In the genomic region with DNA sequence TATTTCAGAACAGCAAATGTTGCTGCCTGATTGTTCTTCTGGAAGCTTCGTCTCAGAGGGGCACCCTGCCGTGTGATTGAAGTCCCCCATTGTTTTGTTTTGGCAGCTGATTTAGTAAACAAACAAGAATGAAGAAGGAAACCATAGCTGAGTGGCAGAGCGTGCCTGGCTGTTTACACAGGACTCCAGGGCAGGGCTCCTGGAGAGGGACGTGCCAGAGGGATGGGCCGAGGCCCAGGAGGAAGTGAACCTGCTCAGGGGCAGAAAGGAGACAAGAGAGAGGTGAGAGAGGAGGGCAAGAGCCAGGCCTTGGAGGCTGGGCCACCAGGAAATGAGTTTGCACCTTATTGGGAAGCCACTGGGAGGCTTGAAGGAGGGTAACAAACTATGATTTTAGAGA, we compare ENCODE assay signal across 22 cellular contexts.
DNase-seq lines count a peak whose midpoint lies in the region; ATAC-seq and TF ChIP-seq lines count a peak whose summit lies in the region.
"Had no signal": no experiment of that assay in that cellular context is flagged by ENCODE, and none has a peak within 500 bp of the region (broad histone marks: within the 10 kb centered on the region; RNA-seq: fewer than 3 reads in every experiment).

No MANE protein-coding gene starts in this region.

- H3K27me3 Mint-ChIP-seq in chondrocyte (ENCODE audit: low read depth): peaks cover 5% of the 10 kb centered on the region

- DNase-seq in DMS153 treated with DMSO at 0.1 percent for 48 hours (lab: John Stamatoyannopoulos, UW; ENCODE audit: unreplicated experiment) (peak; percentile 69), HT-29 (ENCODE audit: low spot score) (peak; percentile 27), chondrocyte (ENCODE audit: low spot score) (peak; percentile 59), prostate gland (ENCODE audit: low spot score) (peak; percentile 73), MG63 (no peak), omental fat pad (ENCODE audit: low spot score) (no peak)
- DNase-seq: activated T-cell treated with anti-CD3 and anti-CD28 coated beads for 4 hours; AML-193; Calu3; dermis blood vessel endothelial cell; foreskin fibroblast; GF-D8; Karpas-422; left ventricle myocardium inferior; NCI-H1436 treated with DMSO at 0.1 percent for 48 hours; NCI-H226; stimulated activated CD8-positive, alpha-beta memory T cell treated with anti-CD3 and anti-CD28 coated beads, Interleukin-4, amount 100 ng/mL, for 48 hours had no signal

- no peak overlapping the region for H3K4me3 ChIP-seq in prostate gland
- H3K4me3 ChIP-seq in MG63: no peak overlapping the region
- H3K4me3 ChIP-seq: GM12878, left ventricle myocardium inferior, pancreas, skin epidermis had no signal

- no peaks in the 10 kb centered on the region for H3K4me1 Mint-ChIP-seq in chondrocyte (ENCODE audit: low read depth)
- H3K4me1 Mint-ChIP-seq: activated naive CD4-positive, alpha-beta T cell treated with anti-CD3 and anti-CD28 coated beads, Interleukin-2, amount 50 U/mL, for 24 hours had no signal

- peaks cover 30% of the 10 kb centered on the region for H3K9me3 Mint-ChIP-seq in chondrocyte (ENCODE audit: low read depth)

- TF ChIP-seq CTCF in chondrocyte (IDR thresholded peaks at IDR 0.05) (no peak), prostate gland (IDR thresholded peaks at IDR 0.05) (no peak), omental fat pad (IDR thresholded peaks at IDR 0.05) (no peak)

- H3K4me3 Mint-ChIP-seq in chondrocyte (ENCODE audit: unreplicated experiment): no peak overlapping the region
- H3K4me3 Mint-ChIP-seq: activated naive CD4-positive, alpha-beta T cell treated with anti-CD3 and anti-CD28 coated beads, Interleukin-2, amount 50 U/mL, for 24 hours had no signal

- no peak overlapping the region for H3K27ac Mint-ChIP-seq in chondrocyte (ENCODE audit: unreplicated experiment)
- H3K27ac Mint-ChIP-seq: activated naive CD4-positive, alpha-beta T cell treated with anti-CD3 and anti-CD28 coated beads, Interleukin-2, amount 50 U/mL, for 24 hours had no signal

- peaks cover 3% of the 10 kb centered on the region for H3K36me3 Mint-ChIP-seq in chondrocyte (ENCODE audit: low read depth)
- H3K36me3 Mint-ChIP-seq: activated naive CD4-positive, alpha-beta T cell treated with anti-CD3 and anti-CD28 coated beads, Interleukin-2, amount 50 U/mL, for 24 hours had no signal

- H3K9me3 ChIP-seq in prostate gland (no peaks in the 10 kb centered on the region), MG63 (no peaks in the 10 kb centered on the region)
- H3K9me3 ChIP-seq: pancreas had no signal

- H3K27me3 ChIP-seq in prostate gland (replicated peaks; ENCODE audit: insufficient read depth) (no peaks in the 10 kb centered on the region), MG63 (no peaks in the 10 kb centered on the region; the same call in 1 of the 2 replicates)
- H3K27me3 ChIP-seq: pancreas had no signal

- no peak for ATAC-seq in HG03565 (IDR thresholded peaks at IDR 0.05; ENCODE audit: unreplicated experiment)
- no peak for ATAC-seq in omental fat pad (ENCODE audit: low FRiP score)
- ATAC-seq: GM12878 had no signal

- 15% methylated on average over 5 of the region's 5 CpGs for WGBS in prostate gland

- peak overlapping the region; percentile 1 to 74 for H3K27ac ChIP-seq in prostate gland
- H3K27ac ChIP-seq: left ventricle myocardium inferior, pancreas, skin epidermis had no signal

- no peaks in the 10 kb centered on the region for H3K36me3 ChIP-seq in prostate gland
- no peaks in the 10 kb centered on the region for H3K36me3 ChIP-seq in MG63
- H3K36me3 ChIP-seq: left ventricle myocardium inferior, pancreas had no signal

- intact Hi-C loops in prostate gland (cut with DNase I): no loop called here

- no peaks in the 10 kb centered on the region for H3K4me1 ChIP-seq in prostate gland (replicated peaks)
- H3K4me1 ChIP-seq: left ventricle myocardium inferior, pancreas had no signal

- TF ChIP-seq POLR2A in prostate gland (IDR thresholded peaks at IDR 0.05): no peak

Comparison
In these comparisons a context has a peak if more than half of its experiments do, and no peak if none do; other contexts are left out.
1. DNase-seq: peak in DMS153 treated with DMSO at 0.1 percent for 48 hours (single experiment), HT-29 (single experiment), chondrocyte (single experiment) and prostate gland (single experiment); none in MG63 (single experiment) and omental fat pad (single experiment).